9 cellular contexts compared by ENCODE assay signal in genomic region chrX:136496359-136496767, GRCh38. TPM values are rescaled to one million over a fixed set of nuclear protein-coding genes. Genes with fewer than 3 reads are reported as not detected.
DNase-seq lines count a peak whose midpoint lies in the region; ATAC-seq and TF ChIP-seq lines count a peak whose summit lies in the region.
"Had no signal": no experiment of that assay in that cellular context is flagged by ENCODE, and none has a peak within 500 bp of the region (broad histone marks: within the 10 kb centered on the region; RNA-seq: fewer than 3 reads in every experiment).

No MANE protein-coding gene starts in this region.

- no peaks in the 10 kb centered on the region for H3K36me3 Mint-ChIP-seq in chondrocyte (ENCODE audit: low read depth)
- peaks cover 0 to 19% (median 0%) of the 10 kb centered on the region in 3 donors for H3K36me3 Mint-ChIP-seq in naive thymus-derived CD8-positive, alpha-beta T cell

- peaks cover 76 to 94% (median 89%) of the 10 kb centered on the region in 11 experiments for H3K27me3 ChIP-seq in BLaER1 treated with 17β-estradiol and CSF1 and Interleukin-3, amounts not matched to agents 10 nM and 100 nM
- no peaks in the 10 kb centered on the region for H3K27me3 ChIP-seq in HUES6 (ENCODE audit: control insufficient read depth, insufficient read depth, low read length)

- ATAC-seq in naive thymus-derived CD8-positive, alpha-beta T cell, result no peak
- ATAC-seq in HG03280 (IDR thresholded peaks at IDR 0.05; ENCODE audit: unreplicated experiment) (no peak), GM18868 (IDR thresholded peaks at IDR 0.05; ENCODE audit: unreplicated experiment) (no peak)

- peaks cover 16% of the 10 kb centered on the region for H3K4me1 Mint-ChIP-seq in chondrocyte (ENCODE audit: low read depth)
- peaks cover 4 to 20% (median 14%) of the 10 kb centered on the region in 4 donors for H3K4me1 Mint-ChIP-seq in naive thymus-derived CD8-positive, alpha-beta T cell

- peak overlapping the region; percentile 59 to 74 (median 66) for H3K4me2 ChIP-seq in BLaER1 treated with 17β-estradiol and CSF1 and Interleukin-3, amounts not matched to agents 10 nM and 100 nM

- peak overlapping the region; percentile 71 to 88 (median 84) for H3K9ac ChIP-seq in BLaER1 treated with 17β-estradiol and CSF1 and Interleukin-3, amounts not matched to agents 10 nM and 100 nM
- peak overlapping the region; percentile 43 for H3K9ac ChIP-seq in HUES6 (ENCODE audit: low read length)

- peak overlapping the region; percentile 66 to 80 (median 72) for H3K4me3 ChIP-seq in BLaER1 treated with 17β-estradiol and CSF1 and Interleukin-3, amounts not matched to agents 10 nM and 100 nM
- H3K4me3 ChIP-seq in HUES6 (ENCODE audit: low read depth, low read length), result peak overlapping the region; percentile 79

- H3K4me1 ChIP-seq in BLaER1 treated with 17β-estradiol and CSF1 and Interleukin-3, amounts not matched to agents 10 nM and 100 nM, result peaks cover 13 to 27% (median 21%) of the 10 kb centered on the region in 10 experiments; a peak in 19 of 20 replicates
- H3K4me1 ChIP-seq in HUES6 (ENCODE audit: control insufficient read depth, insufficient read depth, low read length), result no peaks in the 10 kb centered on the region

- peaks cover 0 to 3% (median 0%) of the 10 kb centered on the region in 11 experiments; a peak in 1 of 22 replicates for H3K9me3 ChIP-seq in BLaER1 treated with 17β-estradiol and CSF1 and Interleukin-3, amounts not matched to agents 10 nM and 100 nM (replicated peaks in 1 of 11)
- H3K9me3 ChIP-seq in HUES6 (ENCODE audit: control insufficient read depth, insufficient read depth, low read depth, low read length), result no peaks in the 10 kb centered on the region

- no peaks in the 10 kb centered on the region for H3K27me3 Mint-ChIP-seq in chondrocyte (ENCODE audit: low read depth)
- H3K27me3 Mint-ChIP-seq in naive thymus-derived CD8-positive, alpha-beta T cell, result no peaks in the 10 kb centered on the region

- peak overlapping the region; percentile 86 for H3K4me3 Mint-ChIP-seq in chondrocyte (ENCODE audit: unreplicated experiment)
- H3K4me3 Mint-ChIP-seq in naive thymus-derived CD8-positive, alpha-beta T cell, result peak overlapping the region; percentile 85 to 96 (median 91)

- peaks cover 0 to 19% (median 9%) of the 10 kb centered on the region in 11 experiments; a peak in 13 of 22 replicates for H3K36me3 ChIP-seq in BLaER1 treated with 17β-estradiol and CSF1 and Interleukin-3, amounts not matched to agents 10 nM and 100 nM
- peaks cover 15% of the 10 kb centered on the region for H3K36me3 ChIP-seq in HUES6 (ENCODE audit: control insufficient read depth, insufficient read depth, low read length)

- POLR2A ChIA-PET in naive thymus-derived CD8-positive, alpha-beta T cell (lab: Charles Lee), result interaction anchor here (0.7 to 1.5 kb wide), 9 partner anchors 27 to 383 kb away, joined by 3 to 8 read pairs (median 4); no protein-coding TSS in a partner anchor

- H3K27ac ChIP-seq in BLaER1 treated with 17β-estradiol and CSF1 and Interleukin-3, amounts not matched to agents 10 nM and 100 nM, result peak overlapping the region; percentile 71 to 88 (median 85)
- peak overlapping the region; percentile 85; the same call in 1 of the 2 replicates for H3K27ac ChIP-seq in HUES6 (ENCODE audit: low read depth, low read length)

- peak overlapping the region; percentile 97 for H3K27ac Mint-ChIP-seq in chondrocyte (ENCODE audit: unreplicated experiment)
- peak overlapping the region; percentile 91 to 99 (median 98) for H3K27ac Mint-ChIP-seq in naive thymus-derived CD8-positive, alpha-beta T cell

- DNase-seq in chondrocyte (ENCODE audit: low spot score), result no peak
- DNase-seq in naive thymus-derived CD8-positive, alpha-beta T cell, result no peak
- no peak for DNase-seq in NCI-H345 (lab: John Stamatoyannopoulos, UW)
- no peak for DNase-seq in islet precursor cell

- TF ChIP-seq CTCF in chondrocyte (IDR thresholded peaks at IDR 0.05), result no peak

- H4K20me1 ChIP-seq in BLaER1 treated with 17β-estradiol and CSF1 and Interleukin-3, amounts not matched to agents 10 nM and 100 nM, result peaks cover 0 to 17% (median 7%) of the 10 kb centered on the region in 11 experiments; a peak in 6 of 22 replicates

- H3K9me3 Mint-ChIP-seq in chondrocyte (ENCODE audit: low read depth), result no peaks in the 10 kb centered on the region
- no peaks in the 10 kb centered on the region for H3K9me3 Mint-ChIP-seq in naive thymus-derived CD8-positive, alpha-beta T cell

RNA-seq across cellular contexts. Expression of gene HTATSF1, which starts 1.0 kb away (rescaled TPM):
- 28.5 to 39.3 TPM (median 29.4 TPM) in 3 replicates for total RNA-seq in chondrocyte
- 10 to 100 TPM; 29.8 to 30.1 TPM for total RNA-seq in naive thymus-derived CD8-positive, alpha-beta T cell
- polyA plus RNA-seq in naive thymus-derived CD8-positive, alpha-beta T cell, result 10 to 100 TPM; 40.0 to 67.9 (median 63.8) TPM

RNA-seq across cellular contexts. Expression of gene BRS3, which starts 8.6 kb away (rescaled TPM):
- not detected in 3 replicates for total RNA-seq in chondrocyte
- not detected for total RNA-seq in naive thymus-derived CD8-positive, alpha-beta T cell
- polyA plus RNA-seq in naive thymus-derived CD8-positive, alpha-beta T cell, result not detected
- total RNA-seq: lung microvascular endothelial cell had no signal

RNA-seq across cellular contexts. Expression of gene VGLL1, which starts 35.7 kb away (rescaled TPM):
- not detected in 3 replicates for total RNA-seq in chondrocyte
- not detected for total RNA-seq in naive thymus-derived CD8-positive, alpha-beta T cell
- polyA plus RNA-seq in naive thymus-derived CD8-positive, alpha-beta T cell, result not detected
- total RNA-seq: lung microvascular endothelial cell had no signal
